ENCODE assay signal across 24 cellular contexts in genomic region chr2:40168546-40168945, GRCh38.
A peak's percentile ranks its signal among the peaks of the same experiment; 100 is the strongest.
DNase-seq lines count a peak whose midpoint lies in the region; ATAC-seq and TF ChIP-seq lines count a peak whose summit lies in the region.
"Had no signal": no experiment of that assay in that cellular context is flagged by ENCODE, and none has a peak within 500 bp of the region (broad histone marks: within the 10 kb centered on the region; RNA-seq: fewer than 3 reads in every experiment).

No MANE protein-coding gene starts in this region.

- in situ Hi-C loops in transverse colon (cut with MboI; ENCODE audit: low pct_ligation_motif_present in 1 of 4, low pct_unique_long_range_greater_than_20kb in 1 of 4, low sequenced_read_pairs in 3 of 4) = no loop called here

- intact Hi-C loops in transverse colon (cut with DNase I; ENCODE audit: low total_unique reads) = no loop called here

- TF ChIP-seq EP300 in SK-N-SH (IDR thresholded peaks at IDR 0.05; ENCODE audit: borderline replicate concordance in 1 of 2, low read depth in 1 of 2, low read length in 1 of 2) (no peak), transverse colon (IDR thresholded peaks at IDR 0.05; ENCODE audit: low read depth) (no peak)

- CTCF ChIA-PET in SK-N-SH (lab: Yijun Ruan, JAX) = no interaction called here

- no peak overlapping the region for H3K4me2 ChIP-seq in SK-N-SH

- no peaks in the 10 kb centered on the region for H3K27me3 ChIP-seq in SK-N-SH (ENCODE audit: insufficient read depth)
- H3K27me3 ChIP-seq in adipocyte (replicated peaks; ENCODE audit: control insufficient read depth, insufficient read depth, low read length) = no peaks in the 10 kb centered on the region
- no peaks in the 10 kb centered on the region for H3K27me3 ChIP-seq in transverse colon
- H3K27me3 ChIP-seq: BE2C, MG63 had no signal

- TF ChIP-seq POLR2A in transverse colon (IDR thresholded peaks at IDR 0.05) = no peak

- TF ChIP-seq CTCF in SK-N-SH (IDR thresholded peaks at IDR 0.05) (no peak), transverse colon (IDR thresholded peaks at IDR 0.05) (no peak)

- H3K9me2 ChIP-seq in SK-N-SH = no peaks in the 10 kb centered on the region

- H3K4me3 ChIP-seq in SK-N-SH (ENCODE audit: low read depth in 2 of 2, low read length in 1 of 2) (no peak overlapping the region), adipocyte (ENCODE audit: low read length) (no peak overlapping the region), transverse colon (no peak overlapping the region)
- H3K4me3 ChIP-seq: MG63 had no signal

- no peak for TF ChIP-seq RAD21 in SK-N-SH (IDR thresholded peaks at IDR 0.05; ENCODE audit: low read length)

- no peak overlapping the region for H2AFZ ChIP-seq in SK-N-SH (ENCODE audit: low read depth)

- H3K27ac ChIP-seq in SK-N-SH (ENCODE audit: low read depth in 2 of 2, low read length in 1 of 2) (no peak overlapping the region), transverse colon (no peak overlapping the region)
- H3K27ac ChIP-seq: RWPE1 had no signal

- H3F3A ChIP-seq in SK-N-SH (replicated peaks; ENCODE audit: insufficient read depth) = no peaks in the 10 kb centered on the region

- no peaks in the 10 kb centered on the region for H3K79me2 ChIP-seq in SK-N-SH (ENCODE audit: insufficient read depth)

- H3K9ac ChIP-seq in SK-N-SH (no peak overlapping the region), adipocyte (ENCODE audit: low read length) (no peak overlapping the region)

- POLR2A ChIA-PET in SK-N-SH (lab: Yijun Ruan, JAX) = no interaction called here

- no peaks in the 10 kb centered on the region for H4K20me1 ChIP-seq in SK-N-SH (ENCODE audit: insufficient read depth)

- ATAC-seq in SK-N-SH treated with all-trans-retinoic acid at 6 μM for 48 hours = peak; percentile 53
- peak; percentile 41 for ATAC-seq in GM21367 (IDR thresholded peaks at IDR 0.05; ENCODE audit: unreplicated experiment)
- ATAC-seq: HepG2, Panc1 had no signal

- H3K9me3 ChIP-seq in SK-N-SH (no peaks in the 10 kb centered on the region), adipocyte (ENCODE audit: control insufficient read depth, low read length) (no peaks in the 10 kb centered on the region), transverse colon (no peaks in the 10 kb centered on the region)
- H3K9me3 ChIP-seq: BE2C, MG63 had no signal

- H3K36me3 ChIP-seq in SK-N-SH (replicated peaks in 1 of 2; ENCODE audit: control insufficient read depth in 1 of 2, insufficient read depth in 2 of 2, low read length in 1 of 2) (no peaks in the 10 kb centered on the region), adipocyte (ENCODE audit: control insufficient read depth, insufficient read depth, low read length, severe bottlenecking) (no peaks in the 10 kb centered on the region), transverse colon (no peaks in the 10 kb centered on the region)
- H3K36me3 ChIP-seq: BE2C, MG63 had no signal

- WGBS in SK-N-SH (ENCODE audit: low lambda C conversion rate) = 80% methylated on average over 1 of the region's 1 CpG
- WGBS in transverse colon (ENCODE audit: low coverage in 1 of 2), 2 donors = 0 to 16% methylated on average over 1 of the region's 1 CpG

- DNase-seq in SK-N-SH (no peak), LHCN-M2 (ENCODE audit: low read depth) (peak; percentile 64), adipocyte (ENCODE audit: low read depth) (peak; percentile 32), transverse colon (no peak), HT-29 (ENCODE audit: low spot score) (no peak)
- DNase-seq in stimulated activated naive CD4-positive, alpha-beta T cell (lab: John Stamatoyannopoulos, UW) = no peak
- DNase-seq: 8988T; ACHN; BE2C; CD8-positive, alpha-beta memory T cell; DMS79 treated with DMSO at 0.1 percent for 48 hours; GOT3; HCEC 1CT; MG63; NCI-H1436; NCI-H1930; NCI-H446 treated with DMSO at 0.1 percent for 48 hours; NCI-H526; SHP77 had no signal

- no peaks in the 10 kb centered on the region; a peak in 1 of 4 replicates for H3K4me1 ChIP-seq in SK-N-SH (ENCODE audit: control insufficient read depth in 1 of 2, insufficient read depth in 2 of 2, low read depth in 1 of 2, low read length in 1 of 2)
- H3K4me1 ChIP-seq in adipocyte (ENCODE audit: control insufficient read depth, insufficient read depth, low read length) = peaks cover 17% of the 10 kb centered on the region
- H3K4me1 ChIP-seq in transverse colon = peaks cover 0 to 23% (median 5%) of the 10 kb centered on the region in 4 donors
- H3K4me1 ChIP-seq: BE2C had no signal

TF ChIP-seq in SK-N-SH treated with all-trans-retinoic acid at 6 μM for 48 hours, 23 proteins besides CTCF, POLR2A, EP300 and RAD21:
- TF ChIP-seq ZNF8 (CRISPR knock-in tag; IDR thresholded peaks at IDR 0.05) (no peak), ZFP30 (CRISPR knock-in tag; IDR thresholded peaks at IDR 0.05) (no peak), ZNF70 (CRISPR knock-in tag; IDR thresholded peaks at IDR 0.05) (no peak), TOX (CRISPR knock-in tag; IDR thresholded peaks at IDR 0.05; ENCODE audit: borderline replicate concordance) (no peak), TCF4 (CRISPR knock-in tag; IDR thresholded peaks at IDR 0.05; ENCODE audit: borderline replicate concordance) (no peak)

TF ChIP-seq in SK-N-SH, 30 proteins besides CTCF, POLR2A, EP300 and RAD21:
- no peak for TF ChIP-seq RFX5 (IDR thresholded peaks at IDR 0.05; ENCODE audit: low read length)
- TF ChIP-seq ELF1 (IDR thresholded peaks at IDR 0.05) = no peak
- no peak for TF ChIP-seq REST (IDR thresholded peaks at IDR 0.05; ENCODE audit: low read depth, low read length)
- TF ChIP-seq JUND (IDR thresholded peaks at IDR 0.05) = no peak
- no peak for TF ChIP-seq MEF2A (IDR thresholded peaks at IDR 0.05; ENCODE audit: borderline replicate concordance, low read depth)
- no peak for TF ChIP-seq MXI1 (IDR thresholded peaks at IDR 0.05; ENCODE audit: low read depth, low read length)
- no peak for TF ChIP-seq TAF1 (IDR thresholded peaks at IDR 0.05; ENCODE audit: borderline replicate concordance, low read depth, low read length)
- TF ChIP-seq SMC3 (IDR thresholded peaks at IDR 0.05; ENCODE audit: low read depth, low read length) = no peak
- TF ChIP-seq FOXM1 (IDR thresholded peaks at IDR 0.05; ENCODE audit: low read depth) = no peak
- TF ChIP-seq FOXJ3 (CRISPR knock-in tag; IDR thresholded peaks at IDR 0.05) = no peak
- TF ChIP-seq MAX (IDR thresholded peaks at IDR 0.05; ENCODE audit: low read depth) = no peak

Comparison
In these comparisons a context has a peak if more than half of its experiments do, and no peak if none do; other contexts are left out.
1. DNase-seq: peak in LHCN-M2 (single experiment) and adipocyte (single experiment); none in SK-N-SH (single experiment), stimulated activated naive CD4-positive, alpha-beta T cell (0 of 6), transverse colon (single experiment) and HT-29 (single experiment).